In the genomic region with DNA sequence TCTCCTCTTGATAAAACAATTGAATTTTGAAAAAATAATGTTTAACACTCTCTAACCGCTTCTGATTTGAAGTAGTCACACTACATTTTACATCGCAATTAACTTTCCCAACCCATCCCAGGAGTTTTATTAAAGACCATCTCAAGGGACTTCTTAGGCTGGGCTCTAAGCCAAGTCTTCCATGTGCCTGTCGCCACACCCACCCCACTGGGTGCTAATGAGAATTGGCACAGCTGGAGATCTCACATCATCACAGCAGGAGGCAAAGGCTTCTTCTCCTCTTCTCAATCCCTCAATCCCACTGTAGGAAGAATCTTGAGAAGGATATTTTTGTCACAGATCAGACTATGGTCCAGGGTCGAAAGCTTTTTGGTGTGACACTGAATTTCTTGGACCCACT, we compare ENCODE assay signal across 25 cellular contexts.
DNase-seq lines count a peak whose midpoint lies in the region; TF ChIP-seq lines count a peak whose summit lies in the region.
"Had no signal": no experiment of that assay in that cellular context is flagged by ENCODE, and none has a peak within 500 bp of the region (broad histone marks: within the 10 kb centered on the region; RNA-seq: fewer than 3 reads in every experiment).

No MANE protein-coding gene starts in this region.

- TF ChIP-seq CTCF in testis (IDR thresholded peaks at IDR 0.05): no peak
- TF ChIP-seq CTCF in GM10248 (IDR thresholded peaks at IDR 0.05; ENCODE audit: control extremely low read depth, extremely low read depth, low read depth, missing control alignments): no peak

- CTCF ChIA-PET in GM10248 (lab: Yijun Ruan, JAX): no interaction called here

- no peaks in the 10 kb centered on the region for H3K36me3 ChIP-seq in testis (ENCODE audit: low read depth, missing control alignments)
- H3K36me3 ChIP-seq: heart left ventricle, tibial artery had no signal

- 88 to 90% methylated on average over 4 of the region's 4 CpGs for WGBS in testis, 2 donors

- no peaks in the 10 kb centered on the region for H3K9me3 ChIP-seq in testis
- H3K9me3 ChIP-seq: tibial artery had no signal

- no peaks in the 10 kb centered on the region for H3K4me1 ChIP-seq in testis
- H3K4me1 ChIP-seq: heart left ventricle, tibial artery had no signal

- H3K27ac ChIP-seq in testis: no peak overlapping the region
- H3K27ac ChIP-seq: 22Rv1, HL-60, parathyroid adenoma, tibial artery had no signal

- no peak overlapping the region for H3K4me3 ChIP-seq in testis
- H3K4me3 ChIP-seq: heart left ventricle, tibial artery had no signal

- DNase-seq in DMS 273 (lab: John Stamatoyannopoulos, UW; ENCODE audit: unreplicated experiment) (peak; percentile 13), DMS 273 treated with DMSO at 0.1 percent for 48 hours (lab: John Stamatoyannopoulos, UW) (no peak), LoVo (ENCODE audit: low spot score) (peak; percentile 11), NCI-H2107 (lab: John Stamatoyannopoulos, UW) (peak; percentile 87), NCI-H82 treated with DMSO at 0.1 percent for 48 hours (lab: John Stamatoyannopoulos, UW; ENCODE audit: unreplicated experiment) (peak; percentile 56), NCI-H2196 (lab: John Stamatoyannopoulos, UW; ENCODE audit: unreplicated experiment) (no peak), testis (no peak), GM10248 (ENCODE audit: extremely low spot score) (no peak)
- DNase-seq: activated CD4-positive, alpha-beta T cell treated with anti-CD3 and anti-CD28 coated beads for 36 hours; activated CD8-positive, alpha-beta memory T cell treated with anti-CD3 and anti-CD28 coated beads for 24 hours; activated naive CD4-positive, alpha-beta T cell treated with anti-CD3 and anti-CD28 coated beads, Interleukin-2, amount 10 ng/mL, durations not matched to agents 7 days and 5 days; activated T-cell treated with anti-CD3 and anti-CD28 coated beads, Interleukin-2, amount 50 U/mL, for 48 hours; anterior cingulate cortex; EL; GOT3; NCI-H1930; nephron progenitor cell; NK-92 treated with Interleukin-12 subunit alpha and Interleukin-12 subunit beta, amount 100 ng/mL, for 24 hours; stimulated activated CD4-positive, alpha-beta T cell treated with anti-CD3 and anti-CD28 coated beads, Interleukin-4, amount 100 ng/mL, for 24 hours; stimulated activated naive CD8-positive, alpha-beta T cell treated with anti-CD3 and anti-CD28 coated beads, Interleukin-15, Interleukin-2, amounts not matched to agents 100 U/mL and 50 U/mL, for 24 hours; tibial artery had no signal

- POLR2A ChIA-PET in GM10248 (lab: Yijun Ruan, JAX): no interaction called here

- H3K27me3 ChIP-seq in testis: no peaks in the 10 kb centered on the region
- H3K27me3 ChIP-seq: heart left ventricle, tibial artery had no signal

- intact Hi-C loops in testis (cut with DNase I; ENCODE audit: low total_unique reads): no loop called here

- no peak for TF ChIP-seq POLR2A in testis (IDR thresholded peaks at IDR 0.05)

Comparison
In these comparisons a context has a peak if more than half of its experiments do, and no peak if none do; other contexts are left out.
1. DNase-seq: peak in DMS 273 (single experiment), LoVo (single experiment), NCI-H2107 (single experiment) and NCI-H82 treated with DMSO at 0.1 percent for 48 hours (single experiment); none in DMS 273 treated with DMSO at 0.1 percent for 48 hours (single experiment), NCI-H2196 (single experiment), testis (single experiment) and GM10248 (single experiment).